ENCODE assay signal across 9 cellular contexts in the genomic region with DNA sequence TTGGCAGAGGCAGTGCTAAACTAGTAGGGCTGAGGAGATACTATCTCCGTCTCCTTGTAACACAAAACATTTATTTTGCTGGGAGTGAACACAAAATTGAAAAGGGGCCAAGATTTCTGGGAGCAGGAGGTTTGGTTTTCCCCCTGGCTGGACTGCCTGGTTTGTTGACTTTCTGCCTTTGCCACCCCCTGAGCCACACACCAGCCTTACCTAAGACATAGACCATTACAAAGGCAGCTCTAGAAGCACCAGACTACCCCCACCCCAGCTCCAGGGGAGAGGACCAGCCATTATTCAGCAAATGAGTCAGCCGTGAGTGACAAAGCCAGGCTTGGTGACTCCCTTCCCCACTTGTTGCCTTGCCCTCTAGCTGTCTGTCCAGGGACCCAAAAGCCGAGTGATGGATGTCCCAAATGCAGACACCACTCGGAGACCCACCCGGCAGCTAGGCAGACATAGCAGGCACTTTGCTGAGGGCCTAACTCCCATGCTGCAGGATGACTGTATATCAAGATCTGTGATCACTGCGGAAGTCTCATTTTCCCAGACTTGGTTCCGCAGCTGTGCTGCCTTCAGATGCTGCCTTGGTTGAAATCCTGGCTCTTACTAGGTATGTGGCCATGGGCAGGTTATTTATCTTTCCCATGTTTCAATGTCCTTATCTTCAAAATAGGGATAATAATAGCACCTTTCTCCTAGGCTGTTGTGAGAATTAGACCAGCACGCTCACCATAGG. TPM values are rescaled to one million over a fixed set of nuclear protein-coding genes. Genes with fewer than 3 reads are reported as not detected.
DNase-seq lines count a peak whose midpoint lies in the region; TF ChIP-seq lines count a peak whose summit lies in the region.
"Had no signal": no experiment of that assay in that cellular context is flagged by ENCODE, and none has a peak within 500 bp of the region (broad histone marks: within the 10 kb centered on the region; RNA-seq: fewer than 3 reads in every experiment).

No MANE protein-coding gene starts in this region.

- H3K4me3 Mint-ChIP-seq in type B pancreatic cell: peak overlapping the region; percentile 37
- H3K4me3 Mint-ChIP-seq: HFFc6 had no signal

- TF ChIP-seq CTCF in type B pancreatic cell (conservative IDR thresholded peaks at IDR 0.05): no peak

- peaks cover 8% of the 10 kb centered on the region for H3K27me3 Mint-ChIP-seq in type B pancreatic cell

- peak overlapping the region; percentile 88 for H3K27ac Mint-ChIP-seq in type B pancreatic cell
- H3K27ac Mint-ChIP-seq: HFFc6 had no signal

- DNase-seq in NCI-H748 (lab: John Stamatoyannopoulos, UW; ENCODE audit: unreplicated experiment) (peak; percentile 31), NCI-H748 treated with DMSO at 0.1 percent for 48 hours (lab: John Stamatoyannopoulos, UW) (no peak), RPMI7951 (ENCODE audit: low read depth) (peak; percentile 51), left kidney (ENCODE audit: low read depth, low spot score) (peak; percentile 49), type B pancreatic cell (ENCODE audit: extremely low spot score, unreplicated experiment) (no peak), SHP77 treated with DMSO at 0.1 percent for 48 hours (lab: John Stamatoyannopoulos, UW) (no peak), HuH-7.5 (ENCODE audit: low spot score) (no peak), T1000 (lab: John Stamatoyannopoulos, UW) (no peak)
- DNase-seq: HFFc6 had no signal

- H3K4me1 Mint-ChIP-seq in type B pancreatic cell (ENCODE audit: unreplicated experiment): peaks cover 40% of the 10 kb centered on the region

- H3K36me3 Mint-ChIP-seq in type B pancreatic cell: no peaks in the 10 kb centered on the region

- no peaks in the 10 kb centered on the region for H3K9me3 Mint-ChIP-seq in type B pancreatic cell
- H3K9me3 Mint-ChIP-seq: HFFc6 had no signal

RNA-seq across cellular contexts. Expression of a gene that starts 17.7 kb away (rescaled TPM):
- total RNA-seq in RPMI7951 (2014; rRNA removed; shearing (Covaris generic)): 14.8 and 17.8 TPM in 2 replicates
- total RNA-seq in type B pancreatic cell (ENCODE audit: low replicate concordance): 23.5 and 157 TPM in 2 replicates

Comparison
In these comparisons a context has a peak if more than half of its experiments do, and no peak if none do; other contexts are left out.
1. DNase-seq: peak in NCI-H748 (single experiment), RPMI7951 (single experiment) and left kidney (single experiment); none in NCI-H748 treated with DMSO at 0.1 percent for 48 hours (single experiment), type B pancreatic cell (single experiment), SHP77 treated with DMSO at 0.1 percent for 48 hours (single experiment), HuH-7.5 (single experiment) and T1000 (single experiment).